18 cellular contexts compared by ENCODE assay signal in genomic region chr21:14361958-14362357, GRCh38. TPM values are rescaled to one million over a fixed set of nuclear protein-coding genes. Genes with fewer than 3 reads are reported as not detected.
DNase-seq lines count a peak whose midpoint lies in the region; TF ChIP-seq lines count a peak whose summit lies in the region.
"Had no signal": no experiment of that assay in that cellular context is flagged by ENCODE, and none has a peak within 500 bp of the region (broad histone marks: within the 10 kb centered on the region; RNA-seq: fewer than 3 reads in every experiment).

No MANE protein-coding gene starts in this region.

- H3K27ac ChIP-seq in ascending aorta (no peak overlapping the region), hepatocyte (no peak overlapping the region)
- H3K27ac ChIP-seq: pancreas, upper lobe of left lung had no signal

- H3K27me3 ChIP-seq in adipocyte (replicated peaks; ENCODE audit: control insufficient read depth, insufficient read depth, low read length) (no peaks in the 10 kb centered on the region), ascending aorta (no peaks in the 10 kb centered on the region), hepatocyte (no peaks in the 10 kb centered on the region)
- H3K27me3 ChIP-seq: pancreas, upper lobe of left lung had no signal

- DNase-seq in AML-193 (lab: John Stamatoyannopoulos, UW) (peak; percentile 81 to 91), MV-4-11 (lab: John Stamatoyannopoulos, UW) (peak; percentile 91), adipocyte (ENCODE audit: low read depth) (peak; percentile 27), fibroblast of peridontal ligament (ENCODE audit: extremely low read depth) (peak; percentile 3), NCI-H82 treated with DMSO at 0.1 percent for 48 hours (lab: John Stamatoyannopoulos, UW; ENCODE audit: unreplicated experiment) (no peak), ascending aorta (ENCODE audit: low spot score in 2 of 2) (no peak), hepatocyte (ENCODE audit: low spot score) (no peak)
- DNase-seq in activated naive CD4-positive, alpha-beta T cell treated with anti-CD3 and anti-CD28 coated beads, Interleukin-2, amount 50 U/mL, for 16 hours, result no peak
- DNase-seq: activated T-cell treated with anti-CD3 and anti-CD28 coated beads, Interleukin-2, amount 50 U/mL, for 1 hour; CD4-positive, alpha-beta memory T cell; NCI-H2029 treated with DMSO at 0.1 percent for 48 hours; NCI-H69; pancreas; small intestine; stimulated activated naive CD4-positive, alpha-beta T cell; T-helper 9 cell; upper lobe of left lung had no signal

- WGBS in hepatocyte (ENCODE audit: low lambda C conversion rate, missing lambda C conversion rate), result 88% methylated on average over 3 of the region's 3 CpGs

- intact Hi-C loops in ascending aorta (cut with DNase I), result no loop called here

- no peaks in the 10 kb centered on the region for H3K36me3 ChIP-seq in adipocyte (ENCODE audit: control insufficient read depth, insufficient read depth, low read length, severe bottlenecking)
- no peaks in the 10 kb centered on the region for H3K36me3 ChIP-seq in ascending aorta
- no peaks in the 10 kb centered on the region for H3K36me3 ChIP-seq in hepatocyte (replicated peaks; ENCODE audit: insufficient read depth, low read depth)
- H3K36me3 ChIP-seq: pancreas, upper lobe of left lung had no signal

- H3K4me3 ChIP-seq in adipocyte (ENCODE audit: low read length), result no peak overlapping the region
- no peak overlapping the region for H3K4me3 ChIP-seq in ascending aorta
- H3K4me3 ChIP-seq in hepatocyte, result no peak overlapping the region
- H3K4me3 ChIP-seq: GM23338, pancreas, upper lobe of left lung had no signal

- no peak overlapping the region for H2AFZ ChIP-seq in hepatocyte

- TF ChIP-seq CTCF in ascending aorta (IDR thresholded peaks at IDR 0.05) (no peak), hepatocyte (IDR thresholded peaks at IDR 0.05; ENCODE audit: poor library complexity) (no peak)

- H3K9me3 ChIP-seq in adipocyte (ENCODE audit: control insufficient read depth, low read length), result no peaks in the 10 kb centered on the region
- no peaks in the 10 kb centered on the region for H3K9me3 ChIP-seq in ascending aorta
- no peaks in the 10 kb centered on the region for H3K9me3 ChIP-seq in hepatocyte (ENCODE audit: low read depth)
- H3K9me3 ChIP-seq: pancreas, upper lobe of left lung had no signal

- H3K4me1 ChIP-seq in adipocyte (ENCODE audit: control insufficient read depth, insufficient read depth, low read length), result no peaks in the 10 kb centered on the region
- no peaks in the 10 kb centered on the region for H3K4me1 ChIP-seq in ascending aorta
- H3K4me1 ChIP-seq in hepatocyte (ENCODE audit: insufficient read depth), result no peaks in the 10 kb centered on the region
- H3K4me1 ChIP-seq: pancreas, upper lobe of left lung had no signal

- H4K20me1 ChIP-seq in hepatocyte (ENCODE audit: insufficient read depth, poor library complexity, severe bottlenecking), result no peaks in the 10 kb centered on the region

- no peaks in the 10 kb centered on the region for H3K9me2 ChIP-seq in hepatocyte (replicated peaks; ENCODE audit: insufficient read depth)

- no peak overlapping the region for H3K9ac ChIP-seq in adipocyte (ENCODE audit: low read length)

- H3K79me2 ChIP-seq in hepatocyte, result no peaks in the 10 kb centered on the region

- no peak overlapping the region for H3K4me2 ChIP-seq in hepatocyte
- H3K4me2 ChIP-seq: GM23338 had no signal

RNA-seq across cellular contexts. Expression of gene HSPA13, which starts 21.0 kb away (rescaled TPM):
- total RNA-seq in ascending aorta, result 14.8 TPM
- 54.4 and 55.5 TPM in 2 replicates for total RNA-seq in hepatocyte
- polyA plus RNA-seq in hepatocyte, result 24.8 and 24.9 TPM in 2 replicates

Comparison
In these comparisons a context has a peak if more than half of its experiments do, and no peak if none do; other contexts are left out.
1. DNase-seq: peak in AML-193 (2 of 2), MV-4-11 (single experiment), adipocyte (single experiment) and fibroblast of peridontal ligament (single experiment); none in NCI-H82 treated with DMSO at 0.1 percent for 48 hours (single experiment), activated naive CD4-positive, alpha-beta T cell treated with anti-CD3 and anti-CD28 coated beads, Interleukin-2, amount 50 U/mL, for 16 hours (single experiment), ascending aorta (0 of 2) and hepatocyte (single experiment).